In genomic region chr22:36220457-36220921, GRCh38 we compare ENCODE assay signal across 1 cellular context.
TF ChIP-seq lines count a peak whose summit lies in the region.

No MANE protein-coding gene starts in this region.

TF ChIP-seq in HepG2, 621 proteins besides CTCF, POLR2A, EP300 and RAD21:
- TF ChIP-seq DMTF1 (CRISPR knock-in tag; IDR thresholded peaks at IDR 0.05) = no peak
- no peak for TF ChIP-seq WIZ (CRISPR knock-in tag; IDR thresholded peaks at IDR 0.05)
- no peak for TF ChIP-seq AFF4 (CRISPR knock-in tag; IDR thresholded peaks at IDR 0.05)
- TF ChIP-seq ATF6 (CRISPR knock-in tag; conservative IDR thresholded peaks at IDR 0.05) = no peak
- TF ChIP-seq KDM4B (CRISPR knock-in tag; IDR thresholded peaks at IDR 0.05) = no peak
- peak; percentile 46 for TF ChIP-seq HNF4A (CRISPR knock-in tag; IDR thresholded peaks at IDR 0.05)
- no peak for TF ChIP-seq SETDB1 (CRISPR knock-in tag; IDR thresholded peaks at IDR 0.05; ENCODE audit: borderline replicate concordance)
- TF ChIP-seq DZIP1 (CRISPR knock-in tag; IDR thresholded peaks at IDR 0.05) = no peak
- TF ChIP-seq TAF15 (IDR thresholded peaks at IDR 0.05; ENCODE audit: low read depth, low read length, poor library complexity, severe bottlenecking) = no peak
